ENCODE assay signal across 16 cellular contexts in genomic region chr13:43293986-43294880, GRCh38.
DNase-seq lines count a peak whose midpoint lies in the region; ATAC-seq and FAIRE-seq lines count a peak whose summit lies in the region.
"Had no signal": no experiment of that assay in that cellular context is flagged by ENCODE, and none has a peak within 500 bp of the region (broad histone marks: within the 10 kb centered on the region; RNA-seq: fewer than 3 reads in every experiment).

No MANE protein-coding gene starts in this region.

- H3K4ac ChIP-seq in mesenchymal stem cell (ENCODE audit: low read depth in 1 of 2, low read length in 2 of 2), result no peak overlapping the region

- H3K27ac ChIP-seq in mesenchymal stem cell (ENCODE audit: low read length, poor library complexity, severe bottlenecking), result no peak overlapping the region
- H3K27ac ChIP-seq: BLaER1 treated with 17β-estradiol and CSF1 and Interleukin-3, amounts not matched to agents 10 nM and 100 nM; GM23248 had no signal

- H3K4me1 Mint-ChIP-seq in activated CD8-positive, alpha-beta memory T cell treated with anti-CD3 and anti-CD28 coated beads, Interleukin-2, amount 10 ng/mL, durations not matched to agents 7 days and 5 days, result no peaks in the 10 kb centered on the region
- H3K4me1 Mint-ChIP-seq: CD4-positive, CD25-positive, alpha-beta regulatory T cell had no signal

- H3K23ac ChIP-seq in mesenchymal stem cell (ENCODE audit: low read length in 2 of 2), result no peak overlapping the region

- H3K18ac ChIP-seq in mesenchymal stem cell (ENCODE audit: low read depth in 1 of 2, low read length in 2 of 2), result no peak overlapping the region

- ATAC-seq in activated CD8-positive, alpha-beta memory T cell treated with anti-CD3 and anti-CD28 coated beads, Interleukin-2, amount 10 ng/mL, durations not matched to agents 7 days and 5 days, result no peak

- H2AK5ac ChIP-seq in mesenchymal stem cell (ENCODE audit: low read length, severe bottlenecking), result no peak overlapping the region

- no peaks in the 10 kb centered on the region for H3K79me1 ChIP-seq in mesenchymal stem cell (replicated peaks; ENCODE audit: low read length, poor library complexity, severe bottlenecking)

- no peak overlapping the region for H4K91ac ChIP-seq in mesenchymal stem cell (ENCODE audit: low read length)

- H3K9me3 Mint-ChIP-seq in activated CD8-positive, alpha-beta memory T cell treated with anti-CD3 and anti-CD28 coated beads, Interleukin-2, amount 10 ng/mL, durations not matched to agents 7 days and 5 days (ENCODE audit: low read depth), result no peaks in the 10 kb centered on the region
- H3K9me3 Mint-ChIP-seq: CD4-positive, CD25-positive, alpha-beta regulatory T cell had no signal

- H3K9ac ChIP-seq in mesenchymal stem cell (ENCODE audit: low read length), result no peak overlapping the region
- H3K9ac ChIP-seq: BLaER1 treated with 17β-estradiol and CSF1 and Interleukin-3, amounts not matched to agents 10 nM and 100 nM; GM23248 had no signal

- H2BK5ac ChIP-seq in mesenchymal stem cell (ENCODE audit: low read depth, low read length, poor library complexity, severe bottlenecking), result no peak overlapping the region

- H3K4me3 ChIP-seq in mesenchymal stem cell (ENCODE audit: insufficient read depth in 1 of 2, low read depth in 1 of 2, low read length in 2 of 2), result no peak overlapping the region
- H3K4me3 ChIP-seq: BLaER1 treated with 17β-estradiol and CSF1 and Interleukin-3, amounts not matched to agents 10 nM and 100 nM; GM23248 had no signal

- H2BK15ac ChIP-seq in mesenchymal stem cell (ENCODE audit: low read depth, poor library complexity, severe bottlenecking), result no peak overlapping the region

- no peak overlapping the region for H3K27ac Mint-ChIP-seq in activated CD8-positive, alpha-beta memory T cell treated with anti-CD3 and anti-CD28 coated beads, Interleukin-2, amount 10 ng/mL, durations not matched to agents 7 days and 5 days
- H3K27ac Mint-ChIP-seq: CD4-positive, CD25-positive, alpha-beta regulatory T cell had no signal

- FAIRE-seq in endometrium (lab: Jason Lieb, UNC), result peak; percentile 87
- FAIRE-seq: G401.6, H54 had no signal

- H3K9me3 ChIP-seq in mesenchymal stem cell (ENCODE audit: control insufficient read depth, low read length), result no peaks in the 10 kb centered on the region
- H3K9me3 ChIP-seq: BLaER1 treated with 17β-estradiol and CSF1 and Interleukin-3, amounts not matched to agents 10 nM and 100 nM had no signal

- H3K36me3 Mint-ChIP-seq in activated CD8-positive, alpha-beta memory T cell treated with anti-CD3 and anti-CD28 coated beads, Interleukin-2, amount 10 ng/mL, durations not matched to agents 7 days and 5 days, result no peaks in the 10 kb centered on the region
- H3K36me3 Mint-ChIP-seq: CD4-positive, CD25-positive, alpha-beta regulatory T cell had no signal

- H3K36me3 ChIP-seq in mesenchymal stem cell (ENCODE audit: control insufficient read depth in 1 of 2, insufficient read depth in 2 of 2, low read depth in 1 of 2, low read length in 2 of 2), result peaks cover 0 to 20% of the 10 kb centered on the region in 2 experiments
- H3K36me3 ChIP-seq: BLaER1 treated with 17β-estradiol and CSF1 and Interleukin-3, amounts not matched to agents 10 nM and 100 nM had no signal

- no peak overlapping the region for H2AFZ ChIP-seq in mesenchymal stem cell (ENCODE audit: low read depth, low read length)
- H2AFZ ChIP-seq: GM23248 had no signal

- WGBS in mesenchymal stem cell, result 56% methylated on average over 3 of the region's 8 CpGs

- H3K14ac ChIP-seq in mesenchymal stem cell (ENCODE audit: low read length in 2 of 2), result no peak overlapping the region

- CTCF ChIA-PET in activated CD8-positive, alpha-beta memory T cell treated with anti-CD3 and anti-CD28 coated beads, Interleukin-2, amount 10 ng/mL, durations not matched to agents 7 days and 5 days (lab: Charles Lee), result no interaction called here

- no peak overlapping the region for H4K8ac ChIP-seq in mesenchymal stem cell (ENCODE audit: low read length)

- DNase-seq in EL, result peak; percentile 39
- peak; percentile 17 for DNase-seq in NCI-H446 treated with DMSO at 0.1 percent for 48 hours (lab: John Stamatoyannopoulos, UW)
- DNase-seq in mesenchymal stem cell, result peak; percentile 74
- DNase-seq in NCI-H526 treated with DMSO at 0.1 percent for 48 hours (lab: John Stamatoyannopoulos, UW), result no peak
- DNase-seq in GF-D8 (lab: John Stamatoyannopoulos, UW), result no peak
- DNase-seq in activated CD8-positive, alpha-beta memory T cell treated with anti-CD3 and anti-CD28 coated beads, Interleukin-2, amount 10 ng/mL, durations not matched to agents 7 days and 5 days, result no peak
- no peak for DNase-seq in dermis blood vessel endothelial cell
- DNase-seq: 8988T; AML-193; CD4-positive, CD25-positive, alpha-beta regulatory T cell; DMS 273 treated with DMSO at 0.1 percent for 48 hours; GM23248 had no signal

- no peak overlapping the region for H3K4me2 ChIP-seq in mesenchymal stem cell (ENCODE audit: low read length, poor library complexity, severe bottlenecking)
- H3K4me2 ChIP-seq: BLaER1 treated with 17β-estradiol and CSF1 and Interleukin-3, amounts not matched to agents 10 nM and 100 nM had no signal

- peaks cover 12% of the 10 kb centered on the region for H3K4me1 ChIP-seq in mesenchymal stem cell (ENCODE audit: control insufficient read depth, insufficient read depth, low read depth, low read length)

- no peak overlapping the region for H2BK12ac ChIP-seq in mesenchymal stem cell (ENCODE audit: low read length in 2 of 2)

- H3K4me3 Mint-ChIP-seq in activated CD8-positive, alpha-beta memory T cell treated with anti-CD3 and anti-CD28 coated beads, Interleukin-2, amount 10 ng/mL, durations not matched to agents 7 days and 5 days, result no peak overlapping the region
- H3K4me3 Mint-ChIP-seq: CD4-positive, CD25-positive, alpha-beta regulatory T cell had no signal

- H3K27me3 ChIP-seq in mesenchymal stem cell (ENCODE audit: control insufficient read depth in 1 of 2, insufficient read depth in 1 of 2, low read length in 2 of 2), result no peaks in the 10 kb centered on the region
- H3K27me3 ChIP-seq: BLaER1 treated with 17β-estradiol and CSF1 and Interleukin-3, amounts not matched to agents 10 nM and 100 nM had no signal

- H2BK120ac ChIP-seq in mesenchymal stem cell (ENCODE audit: low read depth, low read length), result no peak overlapping the region

- H3K27me3 Mint-ChIP-seq in activated CD8-positive, alpha-beta memory T cell treated with anti-CD3 and anti-CD28 coated beads, Interleukin-2, amount 10 ng/mL, durations not matched to agents 7 days and 5 days, result peaks cover 36% of the 10 kb centered on the region
- H3K27me3 Mint-ChIP-seq: CD4-positive, CD25-positive, alpha-beta regulatory T cell had no signal

Comparison
In these comparisons a context has a peak if more than half of its experiments do, and no peak if none do; other contexts are left out.
1. DNase-seq: peak in EL (single experiment), NCI-H446 treated with DMSO at 0.1 percent for 48 hours (single experiment) and mesenchymal stem cell (single experiment); none in NCI-H526 treated with DMSO at 0.1 percent for 48 hours (single experiment), GF-D8 (single experiment), activated CD8-positive, alpha-beta memory T cell treated with anti-CD3 and anti-CD28 coated beads, Interleukin-2, amount 10 ng/mL, durations not matched to agents 7 days and 5 days (single experiment) and dermis blood vessel endothelial cell (single experiment).